29 cellular contexts compared by ENCODE assay signal in genomic region chr11:132883241-132883640, GRCh38.
"Had no signal": no experiment of that assay in that cellular context is flagged by ENCODE, and none has a peak within 500 bp of the region (broad histone marks: within the 10 kb centered on the region; RNA-seq: fewer than 3 reads in every experiment).

No MANE protein-coding gene starts in this region.

- H3K4me3 ChIP-seq: neural progenitor cell, ovary, psoas muscle, right lobe of liver, sigmoid colon, stomach, thoracic aorta, thyroid gland, tibial nerve, upper lobe of left lung, vagina had no signal

- H3K27me3 Mint-ChIP-seq: stimulated activated naive B cell treated with anti-CD40 and anti-IgM and Interleukin-4, amounts not matched to agents 10 μg/mL and 1 μg/mL and 100 μg/mL, for 72 hours had no signal

- H3K4me1 Mint-ChIP-seq: natural killer cell; stimulated activated effector memory CD8-positive, alpha-beta T cell treated with anti-CD3 and anti-CD28 coated beads, Interleukin-12 subunit alpha, Interleukin-12 subunit beta, amount 100 ng/mL, for 72 hours; stimulated activated naive B cell treated with anti-CD40 and anti-IgM and Interleukin-4, amounts not matched to agents 10 μg/mL and 1 μg/mL and 100 μg/mL, for 72 hours had no signal

- FAIRE-seq: small intestine, urothelium cell line had no signal

- H3K4me3 Mint-ChIP-seq: natural killer cell; nephron; neural progenitor cell; stimulated activated effector memory CD8-positive, alpha-beta T cell treated with anti-CD3 and anti-CD28 coated beads, Interleukin-12 subunit alpha, Interleukin-12 subunit beta, amount 100 ng/mL, for 72 hours; stimulated activated naive B cell treated with anti-CD40 and anti-IgM and Interleukin-4, amounts not matched to agents 10 μg/mL and 1 μg/mL and 100 μg/mL, for 72 hours; stimulated activated naive CD8-positive, alpha-beta T cell treated with anti-CD3 and anti-CD28 coated beads, Interleukin-15, Interleukin-2, amounts not matched to agents 100 ng/mL and 50 ng/mL, for 24 hours had no signal

- H3K4me1 ChIP-seq: neural progenitor cell, parathyroid adenoma, psoas muscle, right lobe of liver, sigmoid colon, stomach, thyroid gland, tibial nerve, upper lobe of left lung, vagina had no signal

- H3K9me3 Mint-ChIP-seq: nephron; neural progenitor cell; stimulated activated effector memory CD8-positive, alpha-beta T cell treated with anti-CD3 and anti-CD28 coated beads, Interleukin-12 subunit alpha, Interleukin-12 subunit beta, amount 100 ng/mL, for 72 hours; stimulated activated naive CD8-positive, alpha-beta T cell treated with anti-CD3 and anti-CD28 coated beads, Interleukin-15, Interleukin-2, amounts not matched to agents 100 ng/mL and 50 ng/mL, for 24 hours had no signal

- DNase-seq: natural killer cell; occipital lobe; ovary; posterior cingulate gyrus; psoas muscle; right cardiac atrium; right lobe of liver; sigmoid colon; small intestine; stimulated activated CD4-positive, alpha-beta T cell treated with anti-CD3 and anti-CD28 coated beads, Interleukin-15, amount 100 ng/mL, for 24 hours; stimulated activated CD4-positive, alpha-beta T cell treated with anti-CD3 and anti-CD28 coated beads, Interleukin-2, amount 100 ng/mL, for 24 hours; stimulated activated CD4-positive, alpha-beta T cell treated with anti-CD3 and anti-CD28 coated beads, Interleukin-2, amount 100 ng/mL, for 48 hours; stimulated activated CD4-positive, alpha-beta T cell treated with anti-CD3 and anti-CD28 coated beads, Interleukin-4, amount 100 ng/mL, for 24 hours; stimulated activated naive B cell treated with anti-CD40 and anti-IgM and Interleukin-4, amounts not matched to agents 10 μg/mL and 1 μg/mL and 100 μg/mL, for 72 hours; stimulated activated naive CD4-positive, alpha-beta T cell treated with Interleukin-2 at 50 U/mL for 16 hours; stomach; thyroid gland; trophoblast cell; upper lobe of left lung had no signal

- H3K36me3 Mint-ChIP-seq: natural killer cell; stimulated activated effector memory CD8-positive, alpha-beta T cell treated with anti-CD3 and anti-CD28 coated beads, Interleukin-12 subunit alpha, Interleukin-12 subunit beta, amount 100 ng/mL, for 72 hours; stimulated activated naive B cell treated with anti-CD40 and anti-IgM and Interleukin-4, amounts not matched to agents 10 μg/mL and 1 μg/mL and 100 μg/mL, for 72 hours had no signal

- H3K27ac ChIP-seq: neural progenitor cell, ovary, parathyroid adenoma, psoas muscle, right lobe of liver, sigmoid colon, stomach, thoracic aorta, thyroid gland, tibial nerve, upper lobe of left lung, vagina had no signal

- H3K27ac Mint-ChIP-seq: natural killer cell; nephron; neural progenitor cell; progenitor cell of endocrine pancreas; stimulated activated effector memory CD8-positive, alpha-beta T cell treated with anti-CD3 and anti-CD28 coated beads, Interleukin-12 subunit alpha, Interleukin-12 subunit beta, amount 100 ng/mL, for 72 hours; stimulated activated naive B cell treated with anti-CD40 and anti-IgM and Interleukin-4, amounts not matched to agents 10 μg/mL and 1 μg/mL and 100 μg/mL, for 72 hours; stimulated activated naive CD8-positive, alpha-beta T cell treated with anti-CD3 and anti-CD28 coated beads, Interleukin-15, Interleukin-2, amounts not matched to agents 100 ng/mL and 50 ng/mL, for 24 hours had no signal

- H3K36me3 ChIP-seq: neural progenitor cell, ovary, right lobe of liver, sigmoid colon, stomach, thoracic aorta, thyroid gland, tibial nerve, upper lobe of left lung, vagina had no signal

- H3K79me2 ChIP-seq: parathyroid adenoma had no signal

- H3K4me2 ChIP-seq: neural progenitor cell had no signal

- H3K9ac ChIP-seq: neural progenitor cell, parathyroid adenoma had no signal

- H2AFZ ChIP-seq: neural progenitor cell, parathyroid adenoma had no signal

- ATAC-seq: natural killer cell; psoas muscle; right cardiac atrium; right lobe of liver; stimulated activated effector memory CD8-positive, alpha-beta T cell treated with anti-CD3 and anti-CD28 coated beads, Interleukin-12 subunit alpha, Interleukin-12 subunit beta, amount 100 ng/mL, for 72 hours; stimulated activated naive B cell treated with anti-CD40 and anti-IgM and Interleukin-4, amounts not matched to agents 10 μg/mL and 1 μg/mL and 100 μg/mL, for 72 hours had no signal

- H3K9me3 ChIP-seq: ovary, psoas muscle, right lobe of liver, sigmoid colon, stomach, thoracic aorta, thyroid gland, tibial nerve, upper lobe of left lung, vagina had no signal

- H3K27me3 ChIP-seq: neural progenitor cell, ovary, right lobe of liver, sigmoid colon, stomach, thyroid gland, tibial nerve, upper lobe of left lung, vagina had no signal
